1 cellular context compared by ENCODE assay signal in genomic region chr12:57758566-57759359, GRCh38.
TF ChIP-seq lines count a peak whose summit lies in the region.

No MANE protein-coding gene starts in this region.

TF ChIP-seq in HepG2, 621 proteins besides CTCF, POLR2A, EP300 and RAD21:
- no peak for TF ChIP-seq ZNF619 (CRISPR knock-in tag; IDR thresholded peaks at IDR 0.05)
- TF ChIP-seq HOXA3 (CRISPR knock-in tag; IDR thresholded peaks at IDR 0.05) = no peak
TF ChIP-seq in HepG2: peak in this region for 0.
